ENCODE assay signal across 10 cellular contexts in genomic region chr3:178170698-178171535, GRCh38.
DNase-seq lines count a peak whose midpoint lies in the region; ATAC-seq and TF ChIP-seq lines count a peak whose summit lies in the region.
"Had no signal": no experiment of that assay in that cellular context is flagged by ENCODE, and none has a peak within 500 bp of the region (broad histone marks: within the 10 kb centered on the region; RNA-seq: fewer than 3 reads in every experiment).

No MANE protein-coding gene starts in this region.

- H3K27me3 ChIP-seq in breast epithelium (no peaks in the 10 kb centered on the region), adipocyte (replicated peaks; ENCODE audit: control insufficient read depth, insufficient read depth, low read length) (no peaks in the 10 kb centered on the region), right cardiac atrium (ENCODE audit: control insufficient read depth, insufficient read depth) (no peaks in the 10 kb centered on the region), upper lobe of right lung (no peaks in the 10 kb centered on the region)

- H3K27ac Mint-ChIP-seq in MCF 10A (ENCODE audit: low read depth, unreplicated experiment) = peak overlapping the region; percentile 63
- H3K27ac Mint-ChIP-seq: B cell, IgD-negative memory B cell had no signal

- H3K36me3 ChIP-seq in breast epithelium (no peaks in the 10 kb centered on the region), adipocyte (ENCODE audit: control insufficient read depth, insufficient read depth, low read length, severe bottlenecking) (no peaks in the 10 kb centered on the region), upper lobe of right lung (no peaks in the 10 kb centered on the region)

- H3K9me3 ChIP-seq in breast epithelium (no peaks in the 10 kb centered on the region), adipocyte (ENCODE audit: control insufficient read depth, low read length) (no peaks in the 10 kb centered on the region), right cardiac atrium (ENCODE audit: control insufficient read depth, low read length) (no peaks in the 10 kb centered on the region), upper lobe of right lung (no peaks in the 10 kb centered on the region)

- H3K27me3 Mint-ChIP-seq in MCF 10A (ENCODE audit: insufficient read depth, unreplicated experiment) = no peaks in the 10 kb centered on the region
- H3K27me3 Mint-ChIP-seq: B cell, IgD-negative memory B cell had no signal

- no peak for TF ChIP-seq CTCF in MCF 10A (IDR thresholded peaks at IDR 0.05; ENCODE audit: unreplicated experiment)
- TF ChIP-seq CTCF in breast epithelium (IDR thresholded peaks at IDR 0.05) = no peak
- TF ChIP-seq CTCF in upper lobe of right lung (IDR thresholded peaks at IDR 0.05) = no peak

- peaks cover 29% of the 10 kb centered on the region for H3K4me1 Mint-ChIP-seq in MCF 10A (ENCODE audit: insufficient read depth, unreplicated experiment)
- H3K4me1 Mint-ChIP-seq: B cell, IgD-negative memory B cell had no signal

- H3K4me3 Mint-ChIP-seq in MCF 10A (ENCODE audit: unreplicated experiment) = peak overlapping the region; percentile 21
- H3K4me3 Mint-ChIP-seq: B cell, IgD-negative memory B cell had no signal

- H3K36me3 Mint-ChIP-seq in MCF 10A (ENCODE audit: insufficient read depth, unreplicated experiment) = no peaks in the 10 kb centered on the region
- H3K36me3 Mint-ChIP-seq: IgD-negative memory B cell had no signal

- DNase-seq in MCF 10A (ENCODE audit: unreplicated experiment) = peak; percentile 89
- no peak for DNase-seq in breast epithelium (ENCODE audit: low spot score in 2 of 2)
- peak; percentile 94 for DNase-seq in adipocyte (ENCODE audit: low read depth)
- no peak for DNase-seq in right cardiac atrium
- no peak for DNase-seq in upper lobe of right lung
- DNase-seq in hippocampal formation (lab: John Stamatoyannopoulos, UW) = no peak
- DNase-seq in iPS-NIHi7 (ENCODE audit: extremely low spot score) = no peak
- no peak for DNase-seq in NCI-H146 treated with DMSO at 0.1 percent for 48 hours (lab: John Stamatoyannopoulos, UW; ENCODE audit: unreplicated experiment)

- H3K4me3 ChIP-seq in breast epithelium = no peak overlapping the region
- H3K4me3 ChIP-seq in adipocyte (ENCODE audit: low read length) = no peak overlapping the region
- no peak overlapping the region for H3K4me3 ChIP-seq in right cardiac atrium (ENCODE audit: low read length)
- H3K4me3 ChIP-seq in upper lobe of right lung = no peak overlapping the region

- H3K9ac ChIP-seq in adipocyte (ENCODE audit: low read length) = no peak overlapping the region

- ATAC-seq in right cardiac atrium (peak; percentile 92 to 97), upper lobe of right lung (peak; percentile 76)

- intact Hi-C loops in MCF 10A (cut with micrococcal nuclease) = no loop called here
- intact Hi-C loops in breast epithelium (cut with DNase I; ENCODE audit: low total_unique reads) = no loop called here
- intact Hi-C loops in right cardiac atrium (cut with DNase I) = no loop called here
- intact Hi-C loops in upper lobe of right lung (cut with DNase I) = no loop called here

- H3K27ac ChIP-seq in breast epithelium (peak overlapping the region in 1 of 2 donors; percentile 21), right cardiac atrium (ENCODE audit: low read length) (no peak overlapping the region), upper lobe of right lung (peak overlapping the region; percentile 48)

- 73% methylated on average over 4 of the region's 4 CpGs for WGBS in right cardiac atrium

- no peak for TF ChIP-seq POLR2A in breast epithelium (IDR thresholded peaks at IDR 0.05)

- peaks cover 6% of the 10 kb centered on the region for H3K9me3 Mint-ChIP-seq in MCF 10A (ENCODE audit: unreplicated experiment)
- H3K9me3 Mint-ChIP-seq: IgD-negative memory B cell had no signal

- POLR2A ChIA-PET in MCF 10A (lab: Yijun Ruan, JAX) = interaction anchor here (0.6 to 2.7 kb wide), 11 partner anchors 12 to 1294 kb away, joined by 3 to 7 read pairs (median 3); no protein-coding TSS in a partner anchor

- no TSS peak for BruUV-seq in MCF 10A (replicated peaks; lab: Mats Ljungman, UMichigan)

- CTCF ChIA-PET in MCF 10A (lab: Yijun Ruan, JAX) = interaction anchor here (0.7 kb wide), 1 partner anchor 1044 kb away, joined by 3 read pairs; no protein-coding TSS in a partner anchor

- H3K4me1 ChIP-seq in breast epithelium = no peaks in the 10 kb centered on the region
- H3K4me1 ChIP-seq in adipocyte (ENCODE audit: control insufficient read depth, insufficient read depth, low read length) = peaks cover 18% of the 10 kb centered on the region
- H3K4me1 ChIP-seq in right cardiac atrium (ENCODE audit: control insufficient read depth, insufficient read depth, low read length) = no peaks in the 10 kb centered on the region
- H3K4me1 ChIP-seq in upper lobe of right lung = no peaks in the 10 kb centered on the region

Comparison
In these comparisons a context has a peak if more than half of its experiments do, and no peak if none do; other contexts are left out.
1. DNase-seq: peak in MCF 10A (single experiment) and adipocyte (single experiment); none in breast epithelium (0 of 2), right cardiac atrium (0 of 3), upper lobe of right lung (single experiment), hippocampal formation (0 of 2), iPS-NIHi7 (single experiment) and NCI-H146 treated with DMSO at 0.1 percent for 48 hours (single experiment).